2 cellular contexts compared by ENCODE assay signal in genomic region chr12:57261385-57261784, GRCh38.
TF ChIP-seq lines count a peak whose summit lies in the region.

No MANE protein-coding gene starts in this region.

TF ChIP-seq in liver, 16 proteins besides CTCF, POLR2A, EP300 and RAD21:
- no peak for TF ChIP-seq ATF3 (IDR thresholded peaks at IDR 0.05)
- no peak for TF ChIP-seq ZBTB33 (IDR thresholded peaks at IDR 0.05)
- TF ChIP-seq GABPA (IDR thresholded peaks at IDR 0.05 in 1 of 2, conservative IDR thresholded peaks at IDR 0.05 in 1 of 2) = no peak
- TF ChIP-seq HNF4A (conservative IDR thresholded peaks at IDR 0.05) = peak in 1 of 2 donors; percentile 5
- no peak for TF ChIP-seq MAX (IDR thresholded peaks at IDR 0.05)
- no peak for TF ChIP-seq REST (IDR thresholded peaks at IDR 0.05)
- no peak for TF ChIP-seq TAF1 (conservative IDR thresholded peaks at IDR 0.05)
TF ChIP-seq in liver: peak in this region for 1.

TF ChIP-seq in HepG2, 621 proteins besides CTCF, POLR2A, EP300 and RAD21:
- TF ChIP-seq KAT7 (CRISPR knock-in tag; IDR thresholded peaks at IDR 0.05; ENCODE audit: borderline replicate concordance) = no peak
- no peak for TF ChIP-seq NR2F6 (IDR thresholded peaks at IDR 0.05)
- TF ChIP-seq NR2F6 (CRISPR knock-in tag; IDR thresholded peaks at IDR 0.05) = no peak
- TF ChIP-seq ZNF557 (CRISPR knock-in tag; IDR thresholded peaks at IDR 0.05) = no peak
- no peak for TF ChIP-seq ZNF574 (CRISPR knock-in tag; IDR thresholded peaks at IDR 0.05)
- TF ChIP-seq BRD4 (CRISPR knock-in tag; IDR thresholded peaks at IDR 0.05) = no peak
- no peak for TF ChIP-seq KLF9 (CRISPR knock-in tag; IDR thresholded peaks at IDR 0.05; ENCODE audit: low read depth)
- no peak for TF ChIP-seq BHLHE40 (IDR thresholded peaks at IDR 0.05; ENCODE audit: low read length)
- no peak for TF ChIP-seq SOX6 (IDR thresholded peaks at IDR 0.05)
- no peak for TF ChIP-seq SOX6 (CRISPR knock-in tag; IDR thresholded peaks at IDR 0.05)
- TF ChIP-seq KDM6A (CRISPR knock-in tag; IDR thresholded peaks at IDR 0.05; ENCODE audit: low read depth) = no peak
- TF ChIP-seq JDP2 (CRISPR knock-in tag; IDR thresholded peaks at IDR 0.05; ENCODE audit: borderline replicate concordance) = no peak
- TF ChIP-seq ZNF431 (CRISPR knock-in tag; IDR thresholded peaks at IDR 0.05; ENCODE audit: borderline replicate concordance, low read depth) = no peak
- TF ChIP-seq PHF21A (CRISPR knock-in tag; IDR thresholded peaks at IDR 0.05) = no peak
- TF ChIP-seq, protein P1, sequence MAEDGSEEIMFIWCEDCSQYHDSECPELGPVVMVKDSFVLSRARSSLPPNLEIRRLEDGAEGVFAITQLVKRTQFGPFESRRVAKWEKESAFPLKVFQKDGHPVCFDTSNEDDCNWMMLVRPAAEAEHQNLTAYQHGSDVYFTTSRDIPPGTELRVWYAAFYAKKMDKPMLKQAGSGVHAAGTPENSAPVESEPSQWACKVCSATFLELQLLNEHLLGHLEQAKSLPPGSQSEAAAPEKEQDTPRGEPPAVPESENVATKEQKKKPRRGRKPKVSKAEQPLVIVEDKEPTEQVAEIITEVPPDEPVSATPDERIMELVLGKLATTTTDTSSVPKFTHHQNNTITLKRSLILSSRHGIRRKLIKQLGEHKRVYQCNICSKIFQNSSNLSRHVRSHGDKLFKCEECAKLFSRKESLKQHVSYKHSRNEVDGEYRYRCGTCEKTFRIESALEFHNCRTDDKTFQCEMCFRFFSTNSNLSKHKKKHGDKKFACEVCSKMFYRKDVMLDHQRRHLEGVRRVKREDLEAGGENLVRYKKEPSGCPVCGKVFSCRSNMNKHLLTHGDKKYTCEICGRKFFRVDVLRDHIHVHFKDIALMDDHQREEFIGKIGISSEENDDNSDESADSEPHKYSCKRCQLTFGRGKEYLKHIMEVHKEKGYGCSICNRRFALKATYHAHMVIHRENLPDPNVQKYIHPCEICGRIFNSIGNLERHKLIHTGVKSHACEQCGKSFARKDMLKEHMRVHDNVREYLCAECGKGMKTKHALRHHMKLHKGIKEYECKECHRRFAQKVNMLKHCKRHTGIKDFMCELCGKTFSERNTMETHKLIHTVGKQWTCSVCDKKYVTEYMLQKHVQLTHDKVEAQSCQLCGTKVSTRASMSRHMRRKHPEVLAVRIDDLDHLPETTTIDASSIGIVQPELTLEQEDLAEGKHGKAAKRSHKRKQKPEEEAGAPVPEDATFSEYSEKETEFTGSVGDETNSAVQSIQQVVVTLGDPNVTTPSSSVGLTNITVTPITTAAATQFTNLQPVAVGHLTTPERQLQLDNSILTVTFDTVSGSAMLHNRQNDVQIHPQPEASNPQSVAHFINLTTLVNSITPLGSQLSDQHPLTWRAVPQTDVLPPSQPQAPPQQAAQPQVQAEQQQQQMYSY (CRISPR knock-in tag; IDR thresholded peaks at IDR 0.05) = no peak
- no peak for TF ChIP-seq ESRRA (CRISPR knock-in tag; IDR thresholded peaks at IDR 0.05; ENCODE audit: low read depth)
- no peak for TF ChIP-seq PHF20 (CRISPR knock-in tag; IDR thresholded peaks at IDR 0.05)
- TF ChIP-seq TP53 (CRISPR knock-in tag; conservative IDR thresholded peaks at IDR 0.05) = no peak
- TF ChIP-seq ZNF7 (CRISPR knock-in tag; IDR thresholded peaks at IDR 0.05) = no peak
- no peak for TF ChIP-seq ZNF619 (CRISPR knock-in tag; IDR thresholded peaks at IDR 0.05)
